Comparison of ENCODE assay signal across 1 cellular context in genomic region chr1:119075614-119076013, GRCh38.
TF ChIP-seq lines count a peak whose summit lies in the region.

No MANE protein-coding gene starts in this region.

TF ChIP-seq in SK-N-SH, 30 proteins besides CTCF, POLR2A, EP300 and RAD21 (continued from another document):
- TF ChIP-seq REST (IDR thresholded peaks at IDR 0.05; ENCODE audit: low read depth, low read length), result no peak
- no peak for TF ChIP-seq IRF3 (IDR thresholded peaks at IDR 0.05; ENCODE audit: low read depth, low read length)
